ENCODE assay signal across 1 cellular context in the genomic region with DNA sequence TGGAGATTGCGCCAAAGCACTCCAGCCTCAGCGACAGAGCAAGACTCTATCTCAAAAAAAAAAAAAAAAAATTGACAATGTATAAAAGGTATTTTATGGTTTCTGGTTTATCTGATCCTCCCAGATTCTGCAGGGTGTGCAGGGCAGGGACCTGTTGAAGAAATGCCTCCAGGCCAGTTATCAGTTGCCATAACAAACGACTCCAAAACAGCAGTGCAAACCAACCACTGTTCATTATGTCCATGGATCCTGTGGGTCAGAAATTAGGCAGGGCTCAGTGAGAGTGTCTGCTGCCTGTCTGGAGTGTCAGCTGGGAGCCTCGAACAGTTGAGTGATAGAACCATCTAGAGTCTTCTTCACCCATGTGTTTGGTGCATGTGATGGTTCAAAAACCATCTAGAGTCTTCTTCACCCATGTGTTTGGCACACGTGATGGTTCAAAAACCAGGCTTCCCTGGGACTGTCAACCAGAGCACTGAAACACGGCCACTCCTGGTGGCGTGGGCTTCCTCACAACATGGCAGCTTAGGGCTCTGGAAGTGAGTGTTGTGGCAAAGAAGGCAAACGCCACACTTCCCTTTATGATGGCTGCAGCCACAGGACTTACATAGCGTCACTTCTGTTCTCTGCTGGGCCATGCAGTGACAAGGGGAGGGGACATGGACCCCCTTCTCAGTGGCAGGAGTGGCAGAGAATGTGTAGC.
TF ChIP-seq lines count a peak whose summit lies in the region.

No MANE protein-coding gene starts in this region.

TF ChIP-seq in H1, 55 proteins besides CTCF, POLR2A, EP300 and RAD21:
- TF ChIP-seq POLR2AphosphoS5 (IDR thresholded peaks at IDR 0.05; ENCODE audit: low read depth, low read length) = no peak
- TF ChIP-seq SAP30 (IDR thresholded peaks at IDR 0.05; ENCODE audit: insufficient read depth, insufficient replicate concordance, low read length) = no peak
- TF ChIP-seq RXRA (IDR thresholded peaks at IDR 0.05; ENCODE audit: insufficient read depth, low read depth, low read length) = no peak
- TF ChIP-seq HDAC2 (IDR thresholded peaks at IDR 0.05; ENCODE audit: borderline replicate concordance in 1 of 2, low read depth in 2 of 2, low read length in 2 of 2) = no peak
- TF ChIP-seq YY1 (IDR thresholded peaks at IDR 0.05; ENCODE audit: low read depth, low read length) = no peak
- no peak for TF ChIP-seq TCF12 (IDR thresholded peaks at IDR 0.05; ENCODE audit: low read depth, low read length)
- TF ChIP-seq BACH1 (IDR thresholded peaks at IDR 0.05; ENCODE audit: low read length) = no peak
- no peak for TF ChIP-seq SIRT6 (IDR thresholded peaks at IDR 0.05; ENCODE audit: low read length)
- TF ChIP-seq TBP (IDR thresholded peaks at IDR 0.05; ENCODE audit: low read depth, low read length) = no peak
- TF ChIP-seq ASH2L (IDR thresholded peaks at IDR 0.05; ENCODE audit: low read length) = no peak
- TF ChIP-seq NANOG (IDR thresholded peaks at IDR 0.05; ENCODE audit: insufficient read depth, low read depth, low read length, poor library complexity, severe bottlenecking) = no peak
